In the genomic region with DNA sequence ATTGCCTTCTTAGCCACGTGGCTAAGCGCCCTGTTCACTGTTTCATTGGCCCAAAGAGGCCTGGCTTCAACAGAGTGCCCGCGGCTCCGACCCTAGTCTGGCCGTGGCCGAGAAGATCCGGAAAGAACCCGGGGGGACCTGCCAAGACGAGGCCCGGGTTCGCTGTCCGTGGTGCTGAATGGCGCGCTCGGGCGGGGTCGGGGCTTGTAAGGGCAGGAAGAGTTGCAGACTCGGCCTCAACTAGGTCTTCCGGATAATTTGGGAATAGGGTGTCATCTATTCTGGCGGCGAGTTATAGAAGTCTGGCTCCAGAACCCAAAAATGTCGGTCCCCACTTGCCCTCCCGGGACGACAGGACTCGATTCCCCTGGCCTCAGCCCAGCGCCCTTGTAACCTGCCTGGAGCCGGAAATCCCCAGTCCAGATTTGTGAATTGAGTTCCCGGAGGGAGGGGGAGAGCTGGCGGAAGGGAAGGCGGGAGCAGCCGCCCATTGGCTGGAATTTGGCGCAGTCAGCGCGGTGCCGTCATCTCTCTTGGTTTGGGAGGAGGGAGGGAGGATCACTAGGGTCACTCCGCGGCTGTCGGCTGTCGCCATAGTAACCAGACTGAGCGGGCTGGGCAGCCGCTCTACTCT, we compare ENCODE assay signal across 1 cellular context.
TF ChIP-seq lines count a peak whose summit lies in the region.

No MANE protein-coding gene starts in this region.

TF ChIP-seq in K562, 482 proteins besides CTCF, POLR2A, EP300 and RAD21 (continued from another document and continues in another):
- no peak for TF ChIP-seq ZHX1 (conservative IDR thresholded peaks at IDR 0.05; ENCODE audit: low read length)
- TF ChIP-seq NFYB (IDR thresholded peaks at IDR 0.05; ENCODE audit: extremely low read depth, insufficient read length), result no peak
- TF ChIP-seq PRMT5 (CRISPR knock-in tag; IDR thresholded peaks at IDR 0.05), result peak; percentile 88
- TF ChIP-seq CBX3 (IDR thresholded peaks at IDR 0.05; ENCODE audit: borderline replicate concordance in 1 of 2, low read length in 2 of 2), result no peak
- TF ChIP-seq ZBTB9 (CRISPR knock-in tag; IDR thresholded peaks at IDR 0.05), result no peak
- no peak for TF ChIP-seq LARP7 (IDR thresholded peaks at IDR 0.05)
- TF ChIP-seq U2AF2 (optimal IDR thresholded peaks at IDR 0.05; ENCODE audit: low read depth, low read length), result no peak
- no peak for TF ChIP-seq MEIS2 (IDR thresholded peaks at IDR 0.05; ENCODE audit: partially characterized antibody)
- TF ChIP-seq C11orf30 (IDR thresholded peaks at IDR 0.05; ENCODE audit: low read depth), result no peak; the same call in 1 of the 2 replicates
- TF ChIP-seq ZNF668 (CRISPR knock-in tag; IDR thresholded peaks at IDR 0.05), result no peak
- no peak for TF ChIP-seq RBFOX2 (IDR thresholded peaks at IDR 0.05; ENCODE audit: low read depth, low read length)
- TF ChIP-seq HDAC8 (tag; IDR thresholded peaks at IDR 0.05), result 0 out of 2 replicates have a peak, but pooled peaks have one; percentile 25
- no peak for TF ChIP-seq PURB (CRISPR knock-in tag; IDR thresholded peaks at IDR 0.05; ENCODE audit: low read depth)
- TF ChIP-seq, protein P1, sequence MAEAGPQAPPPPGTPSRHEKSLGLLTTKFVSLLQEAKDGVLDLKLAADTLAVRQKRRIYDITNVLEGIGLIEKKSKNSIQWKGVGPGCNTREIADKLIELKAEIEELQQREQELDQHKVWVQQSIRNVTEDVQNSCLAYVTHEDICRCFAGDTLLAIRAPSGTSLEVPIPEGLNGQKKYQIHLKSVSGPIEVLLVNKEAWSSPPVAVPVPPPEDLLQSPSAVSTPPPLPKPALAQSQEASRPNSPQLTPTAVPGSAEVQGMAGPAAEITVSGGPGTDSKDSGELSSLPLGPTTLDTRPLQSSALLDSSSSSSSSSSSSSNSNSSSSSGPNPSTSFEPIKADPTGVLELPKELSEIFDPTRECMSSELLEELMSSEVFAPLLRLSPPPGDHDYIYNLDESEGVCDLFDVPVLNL (CRISPR knock-in tag; IDR thresholded peaks at IDR 0.05; ENCODE audit: low read depth), result no peak
- TF ChIP-seq ZNF584 (CRISPR knock-in tag; IDR thresholded peaks at IDR 0.05; ENCODE audit: low read depth), result 0 out of 2 replicates have a peak, but pooled peaks have one; percentile 22
- TF ChIP-seq HNRNPL (IDR thresholded peaks at IDR 0.05; ENCODE audit: low read depth, low read length), result no peak
- TF ChIP-seq, protein P2, sequence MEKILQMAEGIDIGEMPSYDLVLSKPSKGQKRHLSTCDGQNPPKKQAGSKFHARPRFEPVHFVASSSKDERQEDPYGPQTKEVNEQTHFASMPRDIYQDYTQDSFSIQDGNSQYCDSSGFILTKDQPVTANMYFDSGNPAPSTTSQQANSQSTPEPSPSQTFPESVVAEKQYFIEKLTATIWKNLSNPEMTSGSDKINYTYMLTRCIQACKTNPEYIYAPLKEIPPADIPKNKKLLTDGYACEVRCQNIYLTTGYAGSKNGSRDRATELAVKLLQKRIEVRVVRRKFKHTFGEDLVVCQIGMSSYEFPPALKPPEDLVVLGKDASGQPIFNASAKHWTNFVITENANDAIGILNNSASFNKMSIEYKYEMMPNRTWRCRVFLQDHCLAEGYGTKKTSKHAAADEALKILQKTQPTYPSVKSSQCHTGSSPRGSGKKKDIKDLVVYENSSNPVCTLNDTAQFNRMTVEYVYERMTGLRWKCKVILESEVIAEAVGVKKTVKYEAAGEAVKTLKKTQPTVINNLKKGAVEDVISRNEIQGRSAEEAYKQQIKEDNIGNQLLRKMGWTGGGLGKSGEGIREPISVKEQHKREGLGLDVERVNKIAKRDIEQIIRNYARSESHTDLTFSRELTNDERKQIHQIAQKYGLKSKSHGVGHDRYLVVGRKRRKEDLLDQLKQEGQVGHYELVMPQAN (IDR thresholded peaks at IDR 0.05; ENCODE audit: borderline replicate concordance), result no peak
- no peak for TF ChIP-seq ZNF311 (CRISPR knock-in tag; IDR thresholded peaks at IDR 0.05)
- no peak for TF ChIP-seq ZNF3 (CRISPR knock-in tag; IDR thresholded peaks at IDR 0.05)
- no peak for TF ChIP-seq ZNF76 (CRISPR knock-in tag; IDR thresholded peaks at IDR 0.05; ENCODE audit: borderline replicate concordance)
- TF ChIP-seq JUND (IDR thresholded peaks at IDR 0.05; ENCODE audit: borderline replicate concordance, low read depth, low read length), result no peak
- no peak; the same call in 2 of the 3 replicates for TF ChIP-seq JUND (tag; IDR thresholded peaks at IDR 0.05; ENCODE audit: borderline replicate concordance, low read depth, low read length)
- TF ChIP-seq HIVEP1 (CRISPR knock-in tag; IDR thresholded peaks at IDR 0.05), result no peak
- peak; percentile 37; the same call in 1 of the 2 replicates for TF ChIP-seq DMBX1 (CRISPR knock-in tag; IDR thresholded peaks at IDR 0.05; ENCODE audit: borderline replicate concordance)
- no peak for TF ChIP-seq ZNF707 (CRISPR knock-in tag; conservative IDR thresholded peaks at IDR 0.05)
- no peak for TF ChIP-seq ZNF143 (CRISPR knock-in tag; IDR thresholded peaks at IDR 0.05)
- TF ChIP-seq BRD4 (IDR thresholded peaks at IDR 0.05), result no peak
- no peak for TF ChIP-seq KLF13 (tag; IDR thresholded peaks at IDR 0.05; ENCODE audit: borderline replicate concordance, low read depth)
- 0 out of 2 replicates have a peak, but pooled peaks have one; percentile 61 for TF ChIP-seq ZNF232 (CRISPR knock-in tag; IDR thresholded peaks at IDR 0.05)
- TF ChIP-seq ZNF79 (CRISPR knock-in tag; IDR thresholded peaks at IDR 0.05; ENCODE audit: low read depth), result no peak
- no peak for TF ChIP-seq ZNF589 (CRISPR knock-in tag; IDR thresholded peaks at IDR 0.05; ENCODE audit: low read depth)
- TF ChIP-seq PRPF4 (IDR thresholded peaks at IDR 0.05; ENCODE audit: insufficient read depth, low read depth, low read length, poor library complexity, severe bottlenecking), result no peak
- no peak for TF ChIP-seq MXI1 (IDR thresholded peaks at IDR 0.05; ENCODE audit: low read depth, low read length)
- TF ChIP-seq GTF2F1 (IDR thresholded peaks at IDR 0.05; ENCODE audit: low read depth, low read length), result no peak
- TF ChIP-seq PPARD (CRISPR knock-in tag; IDR thresholded peaks at IDR 0.05), result no peak
- no peak for TF ChIP-seq CGGBP1 (CRISPR knock-in tag; IDR thresholded peaks at IDR 0.05)
- TF ChIP-seq ZNF766 (CRISPR knock-in tag; conservative IDR thresholded peaks at IDR 0.05), result peak; percentile 45; the same call in 1 of the 2 replicates
- TF ChIP-seq NFXL1 (CRISPR knock-in tag; IDR thresholded peaks at IDR 0.05), result no peak
- no peak for TF ChIP-seq ZNF507 (tag; conservative IDR thresholded peaks at IDR 0.05)
- TF ChIP-seq ETV1 (tag; conservative IDR thresholded peaks at IDR 0.05; ENCODE audit: low read depth), result 0 out of 2 replicates have a peak, but pooled peaks have one; percentile 41
- no peak for TF ChIP-seq FOXK1 (CRISPR knock-in tag; IDR thresholded peaks at IDR 0.05; ENCODE audit: borderline replicate concordance)
- TF ChIP-seq NCOA1 (IDR thresholded peaks at IDR 0.05; ENCODE audit: low read depth), result peak; percentile 76
- no peak for TF ChIP-seq CBFA2T2 (conservative IDR thresholded peaks at IDR 0.05)
- no peak for TF ChIP-seq NR1H2 (CRISPR knock-in tag; IDR thresholded peaks at IDR 0.05)
- no peak for TF ChIP-seq RBM39 (optimal IDR thresholded peaks at IDR 0.05; ENCODE audit: low read depth, low read length)
- TF ChIP-seq, protein P3, sequence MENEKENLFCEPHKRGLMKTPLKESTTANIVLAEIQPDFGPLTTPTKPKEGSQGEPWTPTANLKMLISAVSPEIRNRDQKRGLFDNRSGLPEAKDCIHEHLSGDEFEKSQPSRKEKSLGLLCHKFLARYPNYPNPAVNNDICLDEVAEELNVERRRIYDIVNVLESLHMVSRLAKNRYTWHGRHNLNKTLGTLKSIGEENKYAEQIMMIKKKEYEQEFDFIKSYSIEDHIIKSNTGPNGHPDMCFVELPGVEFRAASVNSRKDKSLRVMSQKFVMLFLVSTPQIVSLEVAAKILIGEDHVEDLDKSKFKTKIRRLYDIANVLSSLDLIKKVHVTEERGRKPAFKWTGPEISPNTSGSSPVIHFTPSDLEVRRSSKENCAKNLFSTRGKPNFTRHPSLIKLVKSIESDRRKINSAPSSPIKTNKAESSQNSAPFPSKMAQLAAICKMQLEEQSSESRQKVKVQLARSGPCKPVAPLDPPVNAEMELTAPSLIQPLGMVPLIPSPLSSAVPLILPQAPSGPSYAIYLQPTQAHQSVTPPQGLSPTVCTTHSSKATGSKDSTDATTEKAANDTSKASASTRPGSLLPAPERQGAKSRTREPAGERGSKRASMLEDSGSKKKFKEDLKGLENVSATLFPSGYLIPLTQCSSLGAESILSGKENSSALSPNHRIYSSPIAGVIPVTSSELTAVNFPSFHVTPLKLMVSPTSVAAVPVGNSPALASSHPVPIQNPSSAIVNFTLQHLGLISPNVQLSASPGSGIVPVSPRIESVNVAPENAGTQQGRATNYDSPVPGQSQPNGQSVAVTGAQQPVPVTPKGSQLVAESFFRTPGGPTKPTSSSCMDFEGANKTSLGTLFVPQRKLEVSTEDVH (IDR thresholded peaks at IDR 0.05; ENCODE audit: low read depth, partially characterized antibody), result no peak
- TF ChIP-seq NR2F6 (CRISPR knock-in tag; IDR thresholded peaks at IDR 0.05), result no peak
- no peak for TF ChIP-seq ZNF277 (CRISPR knock-in tag; IDR thresholded peaks at IDR 0.05; ENCODE audit: borderline replicate concordance)
- TF ChIP-seq BRCA1 (IDR thresholded peaks at IDR 0.05), result no peak
- no peak for TF ChIP-seq BRCA1 (CRISPR knock-in tag; IDR thresholded peaks at IDR 0.05)
- TF ChIP-seq NR2C1 (IDR thresholded peaks at IDR 0.05), result no peak
- TF ChIP-seq NR2C1 (tag; IDR thresholded peaks at IDR 0.05), result no peak
- TF ChIP-seq, protein P4, sequence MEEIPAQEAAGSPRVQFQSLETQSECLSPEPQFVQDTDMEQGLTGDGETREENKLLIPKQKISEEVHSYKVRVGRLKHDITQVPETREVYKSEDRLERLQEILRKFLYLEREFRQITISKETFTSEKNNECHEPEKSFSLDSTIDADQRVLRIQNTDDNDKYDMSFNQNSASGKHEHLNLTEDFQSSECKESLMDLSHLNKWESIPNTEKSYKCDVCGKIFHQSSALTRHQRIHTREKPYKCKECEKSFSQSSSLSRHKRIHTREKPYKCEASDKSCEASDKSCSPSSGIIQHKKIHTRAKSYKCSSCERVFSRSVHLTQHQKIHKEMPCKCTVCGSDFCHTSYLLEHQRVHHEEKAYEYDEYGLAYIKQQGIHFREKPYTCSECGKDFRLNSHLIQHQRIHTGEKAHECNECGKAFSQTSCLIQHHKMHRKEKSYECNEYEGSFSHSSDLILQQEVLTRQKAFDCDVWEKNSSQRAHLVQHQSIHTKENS (CRISPR knock-in tag; IDR thresholded peaks at IDR 0.05), result no peak
- no peak for TF ChIP-seq DIDO1 (tag; IDR thresholded peaks at IDR 0.05; ENCODE audit: low read depth)
- TF ChIP-seq FIP1L1 (IDR thresholded peaks at IDR 0.05; ENCODE audit: low read depth, low read length, poor library complexity, severe bottlenecking), result no peak
- TF ChIP-seq MITF (IDR thresholded peaks at IDR 0.05), result no peak
- TF ChIP-seq KLF16 (IDR thresholded peaks at IDR 0.05), result no peak
- TF ChIP-seq POLR3G (IDR thresholded peaks at IDR 0.05; ENCODE audit: extremely low read depth, insufficient read length, insufficient replicate concordance), result no peak
